ENCODE assay signal across 15 cellular contexts in the genomic region with DNA sequence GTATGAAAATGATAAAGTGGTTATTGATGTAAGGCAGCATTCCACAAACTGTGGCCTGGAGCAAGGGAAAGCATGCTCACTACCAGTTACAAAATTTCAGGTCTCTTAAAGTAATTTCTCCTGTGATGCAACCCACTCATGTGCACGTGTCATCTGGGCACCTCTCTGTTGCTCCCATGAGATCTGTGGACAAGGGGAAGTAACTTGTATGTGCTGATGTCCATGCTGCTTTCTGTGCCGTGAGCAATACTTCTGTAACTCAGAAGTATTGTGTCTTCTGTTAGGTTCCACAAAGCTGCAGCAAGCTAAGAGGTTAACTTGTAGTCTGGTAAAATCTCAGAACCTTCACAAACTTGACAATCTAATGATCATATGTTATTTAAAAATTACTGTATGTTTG.
"Had no signal": no experiment of that assay in that cellular context is flagged by ENCODE, and none has a peak within 500 bp of the region (broad histone marks: within the 10 kb centered on the region; RNA-seq: fewer than 3 reads in every experiment).

No MANE protein-coding gene starts in this region.

- H3K27ac ChIP-seq: epithelial cell of prostate, gastrocnemius medialis, heart left ventricle, transverse colon had no signal

- H3K4me3 ChIP-seq: gastrocnemius medialis, heart left ventricle, transverse colon had no signal

- DNase-seq: activated CD4-positive, alpha-beta T cell treated with anti-CD3 and anti-CD28 coated beads, Interleukin-2, amount 10 ng/mL, durations not matched to agents 24 days and 14 days; activated CD4-positive, CD25-positive, alpha-beta regulatory T cell; activated naive CD8-positive, alpha-beta T cell treated with anti-CD3 and anti-CD28 coated beads for 36 hours; cerebellar nuclear complex; dermis blood vessel endothelial cell; effector memory CD8-positive, alpha-beta T cell; gastrocnemius medialis; heart left ventricle; immature natural killer cell; mesenchymal stem cell; natural killer cell; posterior cingulate gyrus; transverse colon had no signal

- H3K4me1 ChIP-seq: gastrocnemius medialis, heart left ventricle, transverse colon had no signal

- H3K27me3 ChIP-seq: gastrocnemius medialis, heart left ventricle, transverse colon had no signal

- H3K9me3 ChIP-seq: gastrocnemius medialis, transverse colon had no signal

- H3K36me3 ChIP-seq: gastrocnemius medialis, heart left ventricle, transverse colon had no signal

- ATAC-seq: effector memory CD8-positive, alpha-beta T cell; gastrocnemius medialis; heart left ventricle; natural killer cell; stimulated activated memory B cell treated with anti-CD40 and anti-IgM and Interleukin-4, amounts not matched to agents 10 μg/mL and 1 μg/mL and 100 μg/mL, for 72 hours had no signal
